11 cellular contexts compared by ENCODE assay signal in genomic region chr9:137390553-137391410, GRCh38. TPM values are rescaled to one million over a fixed set of nuclear protein-coding genes. Genes with fewer than 3 reads are reported as not detected.
A peak's percentile ranks its signal among the peaks of the same experiment; 100 is the strongest.
DNase-seq lines count a peak whose midpoint lies in the region; ATAC-seq, FAIRE-seq and TF ChIP-seq lines count a peak whose summit lies in the region.
"Had no signal": no experiment of that assay in that cellular context is flagged by ENCODE, and none has a peak within 500 bp of the region (broad histone marks: within the 10 kb centered on the region; RNA-seq: fewer than 3 reads in every experiment).

No MANE protein-coding gene starts in this region.

- in situ Hi-C loops in gastrocnemius medialis (cut with MboI; ENCODE audit: low sequenced_read_pairs in 4 of 4), result no loop called here

- no peak for TF ChIP-seq CTCF in gastrocnemius medialis (IDR thresholded peaks at IDR 0.05 in 4 of 5, conservative IDR thresholded peaks at IDR 0.05 in 1 of 5)

- no peaks in the 10 kb centered on the region for H3K9me3 ChIP-seq in gastrocnemius medialis

- H3K4me1 ChIP-seq in gastrocnemius medialis, result peaks cover 5% of the 10 kb centered on the region in 2 donors

- intact Hi-C loops in gastrocnemius medialis (cut with DNase I; ENCODE audit: low total_unique reads), result no loop called here

- peak overlapping the region in 1 of 4 donors; percentile 13 for H3K4me3 ChIP-seq in gastrocnemius medialis

- DNase-seq in DMS 273 treated with DMSO at 0.1 percent for 48 hours (lab: John Stamatoyannopoulos, UW), result peak; percentile 9
- DNase-seq in NCI-H510A treated with DMSO at 0.1 percent for 48 hours (lab: John Stamatoyannopoulos, UW), result peak; percentile 80
- peak; percentile 28 for DNase-seq in globus pallidus (ENCODE audit: low spot score)
- peak in 1 of 2 donors; percentile 40 for DNase-seq in gastrocnemius medialis
- no peak for DNase-seq in stimulated activated naive CD8-positive, alpha-beta T cell treated with anti-CD3 and anti-CD28 coated beads, Interleukin-15, Interleukin-2, amounts not matched to agents 100 U/mL and 50 U/mL, for 24 hours
- no peak for DNase-seq in RKO (ENCODE audit: low spot score)
- no peak for DNase-seq in H54 (ENCODE audit: insufficient read length, low spot score)
- no peak for DNase-seq in AG08396 (ENCODE audit: low spot score)
- DNase-seq: activated CD4-positive, alpha-beta T cell treated with anti-CD3 and anti-CD28 coated beads for 48 hours; activated naive CD8-positive, alpha-beta T cell treated with anti-CD3 and anti-CD28 coated beads, Interleukin-2, amount 10 ng/mL, durations not matched to agents 7 days and 5 days; trophoblast cell had no signal

- peak; percentile 37 to 51 for ATAC-seq in gastrocnemius medialis
- no peak for ATAC-seq in stimulated activated naive CD8-positive, alpha-beta T cell treated with anti-CD3 and anti-CD28 coated beads, Interleukin-15, Interleukin-2, amounts not matched to agents 100 U/mL and 50 U/mL, for 24 hours

- H3K36me3 ChIP-seq in gastrocnemius medialis, result no peaks in the 10 kb centered on the region

- no peaks in the 10 kb centered on the region for H3K27me3 ChIP-seq in gastrocnemius medialis

- TF ChIP-seq POLR2A in gastrocnemius medialis (IDR thresholded peaks at IDR 0.05) (no peak), H54 (IDR thresholded peaks at IDR 0.05; ENCODE audit: low read depth, low read length) (no peak)

- peak overlapping the region; percentile 54 to 72 (median 66) for H3K27ac ChIP-seq in gastrocnemius medialis

- FAIRE-seq in H54 (lab: Jason Lieb, UNC), result no peak

RNA-seq across cellular contexts. Expression of gene EXD3, which starts 32.2 kb away (rescaled TPM):
- total RNA-seq in gastrocnemius medialis, result 10 to 100 TPM in 1 of 4 donors, 1 to 10 TPM in 3; 4.8 to 12.5 (median 6.4) TPM

RNA-seq across cellular contexts. Expression of gene NOXA1, which starts 32.4 kb away (rescaled TPM):
- 1 to 10 TPM in 3 of 4 donors, under 1 TPM in 1; 0.41 to 2.5 (median 1.8) TPM for total RNA-seq in gastrocnemius medialis

RNA-seq across cellular contexts. Expression of gene ENTPD8, which starts 50.4 kb away (rescaled TPM):
- under 1 TPM in 1 of 4 donors, not detected in 3; 0.23 TPM for total RNA-seq in gastrocnemius medialis
- total RNA-seq: activated naive CD8-positive, alpha-beta T cell treated with anti-CD3 and anti-CD28 coated beads, Interleukin-2, amount 10 ng/mL, durations not matched to agents 7 days and 5 days had no signal

Comparison
In these comparisons a context has a peak if more than half of its experiments do, and no peak if none do; other contexts are left out.
1. DNase-seq: peak in DMS 273 treated with DMSO at 0.1 percent for 48 hours (single experiment), NCI-H510A treated with DMSO at 0.1 percent for 48 hours (single experiment) and globus pallidus (single experiment); none in stimulated activated naive CD8-positive, alpha-beta T cell treated with anti-CD3 and anti-CD28 coated beads, Interleukin-15, Interleukin-2, amounts not matched to agents 100 U/mL and 50 U/mL, for 24 hours (single experiment), RKO (single experiment), H54 (single experiment) and AG08396 (single experiment).